Comparison of ENCODE assay signal across 30 cellular contexts in the genomic region with DNA sequence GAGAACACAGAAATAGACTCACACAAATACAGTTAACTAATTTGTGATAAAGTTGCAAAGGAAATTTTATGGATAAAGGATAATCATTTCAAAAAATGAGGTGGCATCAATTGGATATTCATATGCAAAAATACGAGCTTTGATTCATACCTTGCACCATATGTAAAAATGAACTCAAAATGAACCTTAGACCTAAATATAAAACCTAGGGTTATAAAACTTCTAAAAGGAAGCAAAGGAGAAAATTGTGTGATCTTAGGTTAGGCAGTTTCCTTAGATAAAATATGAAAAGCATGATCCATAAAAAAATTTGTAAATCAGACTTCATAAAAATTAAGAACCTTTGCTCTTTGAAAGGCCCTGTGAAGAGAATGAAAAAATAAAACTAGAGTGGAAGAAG.
"Had no signal": no experiment of that assay in that cellular context is flagged by ENCODE, and none has a peak within 500 bp of the region (broad histone marks: within the 10 kb centered on the region; RNA-seq: fewer than 3 reads in every experiment).

No MANE protein-coding gene starts in this region.

- H3K36me3 ChIP-seq: left lung, lower lobe of right lung, neural progenitor cell, neutrophil, ovary, prostate gland, spleen, suprapubic skin, thoracic aorta, tibial nerve, upper lobe of left lung, vagina had no signal

- H3K27ac ChIP-seq: left lung, lower lobe of right lung, neural progenitor cell, neutrophil, ovary, prostate gland, skin epidermis, spleen, suprapubic skin, thoracic aorta, tibial nerve, upper lobe of left lung, vagina had no signal

- H3K9me3 ChIP-seq: left lung, lower lobe of right lung, neutrophil, ovary, prostate gland, spleen, suprapubic skin, thoracic aorta, tibial nerve, upper lobe of left lung, vagina had no signal

- H2AFZ ChIP-seq: neural progenitor cell had no signal

- H3K4me1 ChIP-seq: left lung, lower lobe of right lung, prostate gland, spleen, suprapubic skin, tibial nerve, upper lobe of left lung, vagina had no signal

- FAIRE-seq: keratinocyte had no signal

- H3K4me2 ChIP-seq: neural progenitor cell had no signal

- H3K27me3 ChIP-seq: left lung, neural progenitor cell, neutrophil, ovary, suprapubic skin, tibial nerve, upper lobe of left lung, vagina had no signal

- DNase-seq: hippocampal formation; kidney glomerular epithelial cell; left cardiac atrium; left lung; lower lobe of right lung; mammary epithelial cell; mesenchymal stem cell; naive B cell; natural killer cell; nephron progenitor cell; occipital lobe; ovary; posterior cingulate gyrus; retina; right cardiac atrium; spleen; stimulated activated CD4-positive, alpha-beta T cell treated with anti-CD3 and anti-CD28 coated beads, Interleukin-4, amount 100 ng/mL, for 24 hours; stimulated activated naive CD4-positive, alpha-beta T cell; upper lobe of left lung had no signal

- ATAC-seq: left cardiac atrium; left lung; lower lobe of right lung; natural killer cell; right cardiac atrium; sciatic nerve; stimulated activated effector memory CD8-positive, alpha-beta T cell treated with anti-CD3 and anti-CD28 coated beads, Interleukin-12 subunit alpha, Interleukin-12 subunit beta, amount 100 ng/mL, for 72 hours had no signal

- H3K4me3 ChIP-seq: left lung, lower lobe of right lung, neural progenitor cell, ovary, prostate gland, skin epidermis, spleen, suprapubic skin, thoracic aorta, tibial nerve, upper lobe of left lung, vagina had no signal
